14 cellular contexts compared by ENCODE assay signal in genomic region chr13:64723735-64724134, GRCh38.
A peak's percentile ranks its signal among the peaks of the same experiment; 100 is the strongest.
DNase-seq lines count a peak whose midpoint lies in the region; ATAC-seq, FAIRE-seq and TF ChIP-seq lines count a peak whose summit lies in the region.
"Had no signal": no experiment of that assay in that cellular context is flagged by ENCODE, and none has a peak within 500 bp of the region (broad histone marks: within the 10 kb centered on the region; RNA-seq: fewer than 3 reads in every experiment).

No MANE protein-coding gene starts in this region.

- no peak overlapping the region for H3K4me2 ChIP-seq in SU-DHL-6 (ENCODE audit: low read depth, low read length, poor library complexity, severe bottlenecking)

- no peaks in the 10 kb centered on the region for H4K20me1 ChIP-seq in SU-DHL-6 (ENCODE audit: low read depth, low read length)

- H3K36me3 ChIP-seq in SU-DHL-6 (ENCODE audit: low read length) = no peaks in the 10 kb centered on the region
- H3K36me3 ChIP-seq: gastroesophageal sphincter had no signal

- FAIRE-seq in urothelium cell line (lab: Jason Lieb, UNC) = no peak

- no peak overlapping the region for H3K4me3 ChIP-seq in SU-DHL-6 (ENCODE audit: insufficient read depth, low read length, poor library complexity, severe bottlenecking)
- H3K4me3 ChIP-seq: gastroesophageal sphincter had no signal

- no peaks in the 10 kb centered on the region for H3K9me2 ChIP-seq in SU-DHL-6 (replicated peaks; ENCODE audit: insufficient read depth, low read length)

- DNase-seq in SIG-M5 treated with dmso at 0.1 percent for 504 hours (lab: John Stamatoyannopoulos, UW; ENCODE audit: unreplicated experiment) = peak; percentile 6
- DNase-seq in SIG-M5 (lab: John Stamatoyannopoulos, UW) = no peak
- DNase-seq in foreskin melanocyte = peak; percentile 78
- DNase-seq in urothelium cell line (ENCODE audit: low spot score) = peak; percentile 43
- no peak for DNase-seq in NCI-H524 (lab: John Stamatoyannopoulos, UW)
- DNase-seq in omental fat pad (ENCODE audit: low spot score) = no peak
- no peak for DNase-seq in posterior vena cava (ENCODE audit: low spot score)
- DNase-seq: activated gamma-delta T cell treated with Interleukin-2 at 50 U/mL for 16 hours, AML-193, NCI-H1105 treated with DMSO at 0.1 percent for 48 hours, occipital lobe, T-cell had no signal

- TF ChIP-seq CTCF in SU-DHL-6 (IDR thresholded peaks at IDR 0.05; ENCODE audit: insufficient read depth, low read length, poor library complexity, severe bottlenecking) (no peak), omental fat pad (IDR thresholded peaks at IDR 0.05) (no peak)

- intact Hi-C loops in posterior vena cava (cut with DNase I) = no loop called here

- peak overlapping the region; percentile 14 for H2AFZ ChIP-seq in SU-DHL-6 (ENCODE audit: low read depth, low read length, severe bottlenecking)

- H3K9ac ChIP-seq in SU-DHL-6 (ENCODE audit: low read length) = no peak overlapping the region

- no peaks in the 10 kb centered on the region for H3K79me2 ChIP-seq in SU-DHL-6 (ENCODE audit: insufficient read depth, low read length)

- no peaks in the 10 kb centered on the region for H3F3A ChIP-seq in SU-DHL-6 (ENCODE audit: insufficient read depth)

- H3K27me3 ChIP-seq in SU-DHL-6 (ENCODE audit: low read length) = no peaks in the 10 kb centered on the region
- H3K27me3 ChIP-seq: gastroesophageal sphincter had no signal

- no peak for ATAC-seq in omental fat pad (ENCODE audit: low FRiP score)
- ATAC-seq: gastroesophageal sphincter, T-cell had no signal

- no peak overlapping the region for H3K27ac ChIP-seq in SU-DHL-6 (ENCODE audit: low read depth, low read length)
- H3K27ac ChIP-seq: gastroesophageal sphincter had no signal

- H3K9me3 ChIP-seq in SU-DHL-6 (ENCODE audit: insufficient read depth, low read length) = no peaks in the 10 kb centered on the region
- H3K9me3 ChIP-seq: gastroesophageal sphincter had no signal

Comparison
In these comparisons a context has a peak if more than half of its experiments do, and no peak if none do; other contexts are left out.
1. DNase-seq: peak in SIG-M5 treated with dmso at 0.1 percent for 504 hours (single experiment), foreskin melanocyte (single experiment) and urothelium cell line (single experiment); none in SIG-M5 (single experiment), NCI-H524 (0 of 2), omental fat pad (single experiment) and posterior vena cava (single experiment).